In the genomic region with DNA sequence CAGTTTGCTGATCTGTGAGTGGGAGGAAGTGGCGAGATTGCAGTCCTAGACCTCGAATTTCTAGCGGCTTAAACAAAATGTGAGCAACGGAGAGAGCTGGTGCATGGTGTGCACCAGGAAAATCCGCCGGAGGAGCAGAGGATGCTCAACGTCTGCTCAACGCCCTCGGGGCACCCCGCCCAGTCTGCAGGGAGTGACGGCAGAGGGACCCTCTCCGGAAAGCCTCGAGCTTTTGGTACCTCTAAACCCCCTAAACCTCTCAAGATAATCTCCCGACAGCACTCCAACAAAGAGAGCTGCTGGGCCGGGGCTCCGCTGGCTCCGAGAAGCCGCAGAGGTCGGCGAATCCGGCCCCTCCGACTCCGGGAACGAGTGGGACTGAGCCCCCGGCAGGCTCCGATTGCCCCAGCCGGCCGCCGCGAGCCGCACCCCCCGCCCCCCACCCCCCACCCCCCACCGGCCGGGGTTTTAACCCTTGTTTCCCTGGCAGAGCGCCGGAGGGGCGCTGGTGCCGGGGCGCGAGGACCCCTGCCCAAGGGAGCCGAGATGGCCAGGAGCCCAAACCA, we compare ENCODE assay signal across 9 cellular contexts. TPM values are rescaled to one million over a fixed set of nuclear protein-coding genes. Genes with fewer than 3 reads are reported as not detected.
DNase-seq lines count a peak whose midpoint lies in the region; ATAC-seq, FAIRE-seq and TF ChIP-seq lines count a peak whose summit lies in the region.
"Had no signal": no experiment of that assay in that cellular context is flagged by ENCODE, and none has a peak within 500 bp of the region (broad histone marks: within the 10 kb centered on the region; RNA-seq: fewer than 3 reads in every experiment).

No MANE protein-coding gene starts in this region.

- no peaks in the 10 kb centered on the region for H3K36me3 Mint-ChIP-seq in CD8-positive, alpha-beta T cell

- no peaks in the 10 kb centered on the region for H3K9me3 ChIP-seq in CD8-positive, alpha-beta T cell (ENCODE audit: low read length)
- H3K9me3 ChIP-seq in HUES6 (ENCODE audit: control insufficient read depth, insufficient read depth, low read depth, low read length) (no peaks in the 10 kb centered on the region), colonic mucosa (no peaks in the 10 kb centered on the region), neuron (ENCODE audit: low read length) (no peaks in the 10 kb centered on the region), pancreas (no peaks in the 10 kb centered on the region)

- intact Hi-C loops in CD8-positive, alpha-beta T cell (cut with DNase I, micrococcal nuclease), result loop anchor here (2.0 kb wide), 1 partner anchor 35 kb away; no protein-coding TSS in a partner anchor
- intact Hi-C loops in colonic mucosa (cut with DNase I), result loop anchor here (5.0 kb wide), 1 partner anchor 35 kb away; no protein-coding TSS in a partner anchor
- intact Hi-C loops in head of caudate nucleus (cut with DNase I), result no loop called here
- intact Hi-C loops in pancreas (cut with DNase I), result no loop called here

- H3K27ac ChIP-seq in CD8-positive, alpha-beta T cell (ENCODE audit: low read depth, low read length), result no peak overlapping the region
- H3K27ac ChIP-seq in HUES6 (ENCODE audit: low read depth, low read length) (no peak overlapping the region), colonic mucosa (no peak overlapping the region), pancreas (no peak overlapping the region)

- no peak for TF ChIP-seq CTCF in CD8-positive, alpha-beta T cell (IDR thresholded peaks at IDR 0.05)
- TF ChIP-seq CTCF in colonic mucosa (IDR thresholded peaks at IDR 0.05) (no peak), pancreas (IDR thresholded peaks at IDR 0.05) (no peak)

- peak; percentile 26 for ATAC-seq in CD8-positive, alpha-beta T cell
- ATAC-seq in esophagus mucosa, result no peak
- ATAC-seq in pancreas, result no peak

- H3K27me3 ChIP-seq in CD8-positive, alpha-beta T cell (ENCODE audit: insufficient read depth, low read length), result peaks cover 40% of the 10 kb centered on the region
- peaks cover 78% of the 10 kb centered on the region for H3K27me3 ChIP-seq in HUES6 (ENCODE audit: control insufficient read depth, insufficient read depth, low read length)
- H3K27me3 ChIP-seq in colonic mucosa, result peaks cover 56% of the 10 kb centered on the region
- peaks cover 63% of the 10 kb centered on the region for H3K27me3 ChIP-seq in neuron (ENCODE audit: insufficient read depth, low read length)
- H3K27me3 ChIP-seq in pancreas, result peaks cover 0 to 13% (median 2%) of the 10 kb centered on the region in 4 donors

- H3K27me3 Mint-ChIP-seq in CD8-positive, alpha-beta T cell (ENCODE audit: low read depth), result peaks cover 65% of the 10 kb centered on the region

- WGBS in pancreas, 2 donors, result 13 to 14% methylated on average over 34 to 41 of the region's 41 CpGs

- peaks cover 18% of the 10 kb centered on the region for H3K4me1 ChIP-seq in CD8-positive, alpha-beta T cell (ENCODE audit: insufficient read depth, low read length)
- H3K4me1 ChIP-seq in HUES6 (ENCODE audit: control insufficient read depth, insufficient read depth, low read length) (peaks cover 21% of the 10 kb centered on the region), colonic mucosa (peaks cover 18% of the 10 kb centered on the region), neuron (ENCODE audit: insufficient read depth, low read length) (peaks cover 26% of the 10 kb centered on the region), pancreas (peaks cover 0 to 11% (median 8%) of the 10 kb centered on the region in 3 donors)

- no peaks in the 10 kb centered on the region for H3K9me3 Mint-ChIP-seq in CD8-positive, alpha-beta T cell

- POLR2A ChIA-PET in CD8-positive, alpha-beta T cell (lab: Charles Lee), result interaction anchor here (0.8 kb wide), 1 partner anchor 31 kb away, joined by 3 read pairs; no protein-coding TSS in a partner anchor

- peak overlapping the region; percentile 75 for H3K4me3 Mint-ChIP-seq in CD8-positive, alpha-beta T cell

- no peak overlapping the region for H3K27ac Mint-ChIP-seq in CD8-positive, alpha-beta T cell

- peak overlapping the region; percentile 69 for H3K4me3 ChIP-seq in CD8-positive, alpha-beta T cell (ENCODE audit: low read depth, low read length)
- H3K4me3 ChIP-seq in HUES6 (ENCODE audit: low read depth, low read length) (peak overlapping the region; percentile 77), colonic mucosa (peak overlapping the region; percentile 47), neuron (ENCODE audit: low read length) (peak overlapping the region; percentile 48), pancreas (peak overlapping the region in 2 of 4 donors; percentile 45 to 48)

- H2AFZ ChIP-seq in neuron (ENCODE audit: low read depth, low read length), result no peak overlapping the region

- peaks cover 22% of the 10 kb centered on the region for H3K4me1 Mint-ChIP-seq in CD8-positive, alpha-beta T cell (ENCODE audit: low read depth)

- CTCF ChIA-PET in CD8-positive, alpha-beta T cell (lab: Charles Lee), result interaction anchor here (2.0 kb wide), 1 partner anchor 247 kb away, joined by 5 read pairs; no protein-coding TSS in a partner anchor

- H3K36me3 ChIP-seq in CD8-positive, alpha-beta T cell (ENCODE audit: insufficient read depth, low read length), result no peaks in the 10 kb centered on the region
- H3K36me3 ChIP-seq in HUES6 (ENCODE audit: control insufficient read depth, insufficient read depth, low read length) (no peaks in the 10 kb centered on the region), colonic mucosa (no peaks in the 10 kb centered on the region), neuron (ENCODE audit: insufficient read depth, low read length) (no peaks in the 10 kb centered on the region), pancreas (no peaks in the 10 kb centered on the region)

- no peak for DNase-seq in CD8-positive, alpha-beta T cell
- DNase-seq in colonic mucosa, result no peak
- DNase-seq in NAMALWA (ENCODE audit: low spot score), result no peak
- no peak for DNase-seq in head of caudate nucleus
- DNase-seq in pancreas, result no peak

- H3K9ac ChIP-seq in HUES6 (ENCODE audit: low read length) (no peak overlapping the region), colonic mucosa (ENCODE audit: low read depth in 2 of 2, low read length in 2 of 2) (no peak overlapping the region)

- no peak for FAIRE-seq in pancreas (lab: Jason Lieb, UNC)

RNA-seq across cellular contexts. Expression of gene MEGF11, which starts 1.7 kb away (rescaled TPM):
- total RNA-seq in CD8-positive, alpha-beta T cell, result not detected
- total RNA-seq in colonic mucosa (not detected), esophagus mucosa (not detected), pancreas (under 1 TPM; 0.19 to 0.57 (median 0.37) TPM)
- polyA plus RNA-seq in pancreas, result under 1 TPM; 0.34 to 0.87 TPM
- total RNA-seq: RPMI7951 had no signal

RNA-seq across cellular contexts. Expression of gene DIS3L, which starts 41.5 kb away (rescaled TPM):
- 10 to 100 TPM; 16.6 to 18.8 TPM for total RNA-seq in CD8-positive, alpha-beta T cell
- total RNA-seq in colonic mucosa (10 to 100 TPM; 17.2 to 19.9 TPM), esophagus mucosa (13.7 TPM), pancreas (10 to 100 TPM; 16.8 to 20.2 (median 18.7) TPM)
- 10 to 100 TPM in 1 of 2 donors, 1 to 10 TPM in 1; 8.3 to 16.2 TPM for polyA plus RNA-seq in pancreas

Comparison
In these comparisons a context has a peak if more than half of its experiments do, and no peak if none do; other contexts are left out.
1. intact Hi-C loops: an anchor here in CD8-positive, alpha-beta T cell (2.0 kb wide) and colonic mucosa (5.0 kb wide); none called in head of caudate nucleus and pancreas.